ENCODE assay signal across 8 cellular contexts in genomic region chr9:14692918-14693861, GRCh38. TPM values are rescaled to one million over a fixed set of nuclear protein-coding genes. Genes with fewer than 3 reads are reported as not detected.
DNase-seq lines count a peak whose midpoint lies in the region; ATAC-seq lines count a peak whose summit lies in the region.

Gene ZDHHC21, minus strand, starts transcription at chr9:14693432. Its CDS starts 19,092 bp downstream, at chr9:14674340.

- peak; percentile 66 for ATAC-seq in GM18873 (IDR thresholded peaks at IDR 0.05; ENCODE audit: low FRiP score, unreplicated experiment)
- ATAC-seq in HG03108 (IDR thresholded peaks at IDR 0.05; ENCODE audit: unreplicated experiment), result peak; percentile 70
- ATAC-seq in activated CD8-positive, alpha-beta memory T cell treated with anti-CD3 and anti-CD28 coated beads, Interleukin-2, amount 10 ng/mL, durations not matched to agents 7 days and 5 days, result peak; percentile 94

- DNase-seq in AML-193 (lab: John Stamatoyannopoulos, UW) (peak; percentile 46 to 49), NCI-H748 (lab: John Stamatoyannopoulos, UW; ENCODE audit: unreplicated experiment) (peak; percentile 86), epidermal melanocyte (ENCODE audit: insufficient read length, low spot score) (peak; percentile 25), middle frontal gyrus (ENCODE audit: extremely low spot score, low spot score) (peak; percentile 71)
- peak; percentile 72 for DNase-seq in activated CD8-positive, alpha-beta memory T cell treated with anti-CD3 and anti-CD28 coated beads, Interleukin-2, amount 10 ng/mL, durations not matched to agents 7 days and 5 days
- DNase-seq in stimulated activated CD8-positive, alpha-beta memory T cell treated with anti-CD3 and anti-CD28 coated beads, Interleukin-2, amount 100 ng/mL, for 48 hours (ENCODE audit: low read depth in 2 of 2), result peak; percentile 48 to 58

- H3K27me3 Mint-ChIP-seq in activated CD8-positive, alpha-beta memory T cell treated with anti-CD3 and anti-CD28 coated beads, Interleukin-2, amount 10 ng/mL, durations not matched to agents 7 days and 5 days, result peaks cover 11% of the 10 kb centered on the region

- peaks cover 42% of the 10 kb centered on the region for H3K4me1 Mint-ChIP-seq in activated CD8-positive, alpha-beta memory T cell treated with anti-CD3 and anti-CD28 coated beads, Interleukin-2, amount 10 ng/mL, durations not matched to agents 7 days and 5 days

- peak within 1 kb of the TSS; percentile 83 for H3K27ac Mint-ChIP-seq in activated CD8-positive, alpha-beta memory T cell treated with anti-CD3 and anti-CD28 coated beads, Interleukin-2, amount 10 ng/mL, durations not matched to agents 7 days and 5 days

- H3K36me3 Mint-ChIP-seq in activated CD8-positive, alpha-beta memory T cell treated with anti-CD3 and anti-CD28 coated beads, Interleukin-2, amount 10 ng/mL, durations not matched to agents 7 days and 5 days, result peaks cover 8% of the 10 kb centered on the region

- no peaks in the 10 kb centered on the region for H3K9me3 Mint-ChIP-seq in activated CD8-positive, alpha-beta memory T cell treated with anti-CD3 and anti-CD28 coated beads, Interleukin-2, amount 10 ng/mL, durations not matched to agents 7 days and 5 days (ENCODE audit: low read depth)

- H3K4me3 Mint-ChIP-seq in activated CD8-positive, alpha-beta memory T cell treated with anti-CD3 and anti-CD28 coated beads, Interleukin-2, amount 10 ng/mL, durations not matched to agents 7 days and 5 days, result peak within 1 kb of the TSS; percentile 89

- CTCF ChIA-PET in activated CD8-positive, alpha-beta memory T cell treated with anti-CD3 and anti-CD28 coated beads, Interleukin-2, amount 10 ng/mL, durations not matched to agents 7 days and 5 days (lab: Charles Lee), result interaction anchor here (1.3 to 1.8 kb wide), 2 partner anchors 31 to 75 kb away, joined by 5 read pairs; no protein-coding TSS in a partner anchor

RNA-seq across cellular contexts. Expression of gene ZDHHC21, which starts in this region (rescaled TPM):
- total RNA-seq in activated CD8-positive, alpha-beta memory T cell treated with anti-CD3 and anti-CD28 coated beads, Interleukin-2, amount 10 ng/mL, durations not matched to agents 7 days and 5 days, result 10 to 100 TPM in 1 of 2 experiments, 1 to 10 TPM in 1; 9.8 to 10.2 TPM

Comparison
In these comparisons a context has a peak if more than half of its experiments do, and no peak if none do; other contexts are left out.
1. Peak in every context shown above with its lines: DNase-seq and ATAC-seq.
2. DNase-seq: peak in every context shown above with its lines; median percentile 86 in NCI-H748; 72 in activated CD8-positive, alpha-beta memory T cell treated with anti-CD3 and anti-CD28 coated beads, Interleukin-2, amount 10 ng/mL, durations not matched to agents 7 days and 5 days; 71 in middle frontal gyrus; 53 in stimulated activated CD8-positive, alpha-beta memory T cell treated with anti-CD3 and anti-CD28 coated beads, Interleukin-2, amount 100 ng/mL, for 48 hours; 48 in AML-193; 25 in epidermal melanocyte.